ENCODE assay signal across 10 cellular contexts in the genomic region with DNA sequence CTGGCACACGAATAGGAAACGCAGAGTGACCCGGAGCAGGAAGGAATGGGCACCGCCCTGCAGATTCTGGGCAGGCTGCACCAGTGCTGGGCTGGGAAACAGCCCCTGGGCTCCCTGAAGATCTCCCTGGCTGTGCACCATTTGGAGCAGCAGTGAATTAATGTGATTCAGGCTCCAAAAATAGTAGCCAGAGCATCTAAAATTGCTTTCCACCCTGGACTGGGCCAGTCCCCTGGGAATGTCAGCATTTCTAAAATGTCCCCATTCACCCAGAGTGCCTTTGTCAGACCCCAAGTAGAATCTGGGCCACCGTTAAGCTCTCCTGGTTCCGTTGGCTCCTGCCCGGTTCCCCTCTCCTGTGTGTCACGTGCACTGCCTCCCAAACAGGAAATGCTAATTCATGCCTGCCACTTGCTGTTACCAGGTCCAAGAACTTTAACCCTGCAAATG. TPM values are rescaled to one million over a fixed set of nuclear protein-coding genes. Genes with fewer than 3 reads are reported as not detected.
A peak's percentile ranks its signal among the peaks of the same experiment; 100 is the strongest.
DNase-seq lines count a peak whose midpoint lies in the region; ATAC-seq and TF ChIP-seq lines count a peak whose summit lies in the region.
"Had no signal": no experiment of that assay in that cellular context is flagged by ENCODE, and none has a peak within 500 bp of the region (broad histone marks: within the 10 kb centered on the region; RNA-seq: fewer than 3 reads in every experiment).

No MANE protein-coding gene starts in this region.

- H3K4me3 ChIP-seq in endodermal cell (ENCODE audit: low read length) (no peak overlapping the region), lower leg skin (ENCODE audit: low read depth, poor library complexity, severe bottlenecking) (no peak overlapping the region), skeletal muscle tissue (ENCODE audit: low read length in 3 of 3) (peak overlapping the region; percentile 66 to 75 (median 70))

- H3K36me3 Mint-ChIP-seq in endodermal cell (ENCODE audit: low read depth) = no peaks in the 10 kb centered on the region

- in situ Hi-C loops in G401 (cut with HindIII; ENCODE audit: low sequenced_read_pairs) = no loop called here

- H3K4me1 ChIP-seq in endodermal cell (ENCODE audit: control insufficient read depth, insufficient read depth, low read length) (no peaks in the 10 kb centered on the region), skeletal muscle tissue (ENCODE audit: control insufficient read depth in 3 of 3, insufficient read depth in 3 of 3, low read length in 3 of 3) (peaks cover 28 to 40% (median 38%) of the 10 kb centered on the region in 3 donors)

- H3K9ac ChIP-seq in endodermal cell (ENCODE audit: extremely low read depth, low read length, poor library complexity, severe bottlenecking) (no peak overlapping the region), skeletal muscle tissue (ENCODE audit: low read depth in 1 of 3, low read length in 3 of 3) (peak overlapping the region; percentile 68 to 79 (median 79))

- no peak for TF ChIP-seq CTCF in endodermal cell (conservative IDR thresholded peaks at IDR 0.05)
- TF ChIP-seq CTCF in lower leg skin (IDR thresholded peaks at IDR 0.05) = no peak

- H3K27me3 ChIP-seq in endodermal cell (ENCODE audit: control insufficient read depth, insufficient read depth, low read length, poor library complexity, severe bottlenecking) (no peaks in the 10 kb centered on the region), skeletal muscle tissue (ENCODE audit: control insufficient read depth in 3 of 3, insufficient read depth in 3 of 3, low read length in 3 of 3) (no peaks in the 10 kb centered on the region)

- no peak overlapping the region for H3K4me3 Mint-ChIP-seq in endodermal cell

- DNase-seq in G401 (ENCODE audit: low spot score) (peak; percentile 75), endodermal cell (peak; percentile 59), lower leg skin (ENCODE audit: low spot score in 2 of 2) (peak; percentile 49 to 89)
- DNase-seq in effector CD4-positive, alpha-beta T cell = no peak
- DNase-seq: OCI-M1 had no signal

- H3K9me3 ChIP-seq in endodermal cell (ENCODE audit: control insufficient read depth, low read length) = no peaks in the 10 kb centered on the region
- H3K9me3 ChIP-seq in skeletal muscle tissue (ENCODE audit: control insufficient read depth in 3 of 3, low read length in 3 of 3) = no peaks in the 10 kb centered on the region

- H3K27ac ChIP-seq in endodermal cell (ENCODE audit: low read depth, low read length) = no peak overlapping the region
- H3K27ac ChIP-seq in skeletal muscle tissue (ENCODE audit: low read depth, low read length) = peak overlapping the region; percentile 86
- H3K27ac ChIP-seq: C4-2B had no signal

- H3K36me3 ChIP-seq in endodermal cell (ENCODE audit: control insufficient read depth, insufficient read depth, low read length) (no peaks in the 10 kb centered on the region), skeletal muscle tissue (ENCODE audit: control insufficient read depth in 3 of 3, insufficient read depth in 3 of 3, low read length in 3 of 3) (no peaks in the 10 kb centered on the region)

- peaks cover 3% of the 10 kb centered on the region for H3K27me3 Mint-ChIP-seq in endodermal cell (ENCODE audit: insufficient read depth)

- no peaks in the 10 kb centered on the region for H3K4me1 Mint-ChIP-seq in endodermal cell

- ATAC-seq in HG03175 (IDR thresholded peaks at IDR 0.05; ENCODE audit: unreplicated experiment) (no peak), GM21423 (IDR thresholded peaks at IDR 0.05; ENCODE audit: unreplicated experiment) (no peak), GM21717 (IDR thresholded peaks at IDR 0.05; ENCODE audit: unreplicated experiment) (no peak)

- no peaks in the 10 kb centered on the region for H3K9me3 Mint-ChIP-seq in endodermal cell

- intact Hi-C loops in lower leg skin (cut with DNase I; ENCODE audit: low total_unique reads) = loop anchor here (5.0 kb wide), 1 partner anchor 448 kb away; no protein-coding TSS in a partner anchor

- H3K27ac Mint-ChIP-seq in endodermal cell = no peak overlapping the region

- no peak for TF ChIP-seq POLR2A in lower leg skin (IDR thresholded peaks at IDR 0.05)

- WGBS in endodermal cell (ENCODE audit: insufficient coverage in 1 of 2, insufficient read length in 1 of 2), 2 experiments = 78 to 85% methylated on average over 6 to 8 of the region's 8 CpGs
- 0 to 6% methylated on average over 6 to 8 of the region's 8 CpGs for WGBS in lower leg skin, 2 donors

RNA-seq across cellular contexts. Expression of gene IRAG1, which starts 18.5 kb away (rescaled TPM):
- 3.9 and 4.1 TPM in 2 replicates for total RNA-seq in G401 (2014; rRNA removed; shearing (Covaris generic))
- total RNA-seq in endodermal cell (1 to 10 TPM; 4.2 to 7.3 TPM), lower leg skin (10 to 100 TPM in 1 of 4 donors, 1 to 10 TPM in 3; 2.0 to 10.9 (median 4.0) TPM), skeletal muscle tissue (2.6 TPM)
- polyA plus RNA-seq in endodermal cell (2013, experiment 1 of 2) = 5.6 TPM
- polyA plus RNA-seq in endodermal cell (2013, experiment 2 of 2) = 5.1 TPM

Comparison
In these comparisons a context has a peak if more than half of its experiments do, and no peak if none do; other contexts are left out.
1. H3K4me3 ChIP-seq: peak in skeletal muscle tissue (3 of 3); none in endodermal cell (single experiment) and lower leg skin (single experiment).